ENCODE assay signal across 2 cellular contexts in genomic region chr16:29605593-29606205, GRCh38. TPM values are rescaled to one million over a fixed set of nuclear protein-coding genes. Genes with fewer than 3 reads are reported as not detected.
"Had no signal": no experiment of that assay in that cellular context is flagged by ENCODE, and none has a peak within 500 bp of the region (broad histone marks: within the 10 kb centered on the region; RNA-seq: fewer than 3 reads in every experiment).

No MANE protein-coding gene starts in this region.

RNA-seq across cellular contexts. Expression of gene SPN, which starts 57.3 kb away (rescaled TPM):
- total RNA-seq: bronchial epithelial cell, mammary epithelial cell had no signal
- polyA plus RNA-seq: mammary epithelial cell had no signal
